In genomic region chr11:73376168-73376802, GRCh38 we compare ENCODE assay signal across 1 cellular context.
TF ChIP-seq lines count a peak whose summit lies in the region.

Gene RELT (plus strand): TSS chr11:73376399. CDS start chr11:73389137, 12,738 bp downstream.

TF ChIP-seq in HepG2, 621 proteins besides CTCF, POLR2A, EP300 and RAD21 (continued from another document and continues in another):
- TF ChIP-seq KIAA2018 (CRISPR knock-in tag; IDR thresholded peaks at IDR 0.05; ENCODE audit: borderline replicate concordance) (no peak), ZBTB20 (CRISPR knock-in tag; IDR thresholded peaks at IDR 0.05; ENCODE audit: borderline replicate concordance, low read depth) (no peak), FOXP4 (CRISPR knock-in tag; IDR thresholded peaks at IDR 0.05) (no peak), AFF4 (CRISPR knock-in tag; IDR thresholded peaks at IDR 0.05) (no peak), IKZF5 (CRISPR knock-in tag; IDR thresholded peaks at IDR 0.05) (peak; percentile 41; the same call in 1 of the 2 replicates), ZNF790 (CRISPR knock-in tag; IDR thresholded peaks at IDR 0.05; ENCODE audit: borderline replicate concordance) (peak; percentile 64; the same call in 1 of the 2 replicates), ELK4 (CRISPR knock-in tag; IDR thresholded peaks at IDR 0.05; ENCODE audit: borderline replicate concordance) (no peak; the same call in 1 of the 2 replicates), ZFY (CRISPR knock-in tag; IDR thresholded peaks at IDR 0.05) (peak; percentile 82; the same call in 1 of the 2 replicates), SUZ12 (IDR thresholded peaks at IDR 0.05; ENCODE audit: low read depth, low read length) (no peak), ETV5 (CRISPR knock-in tag; IDR thresholded peaks at IDR 0.05; ENCODE audit: borderline replicate concordance) (no peak), MATR3 (CRISPR knock-in tag; IDR thresholded peaks at IDR 0.05) (no peak), ZBED4 (CRISPR knock-in tag; IDR thresholded peaks at IDR 0.05; ENCODE audit: borderline replicate concordance) (no peak), MNT (IDR thresholded peaks at IDR 0.05) (no peak), PRPF4 (IDR thresholded peaks at IDR 0.05; ENCODE audit: low read depth, low read length, poor library complexity, severe bottlenecking) (no peak), ZFP41 (CRISPR knock-in tag; IDR thresholded peaks at IDR 0.05; ENCODE audit: borderline replicate concordance) (no peak), ZHX1 (CRISPR knock-in tag; IDR thresholded peaks at IDR 0.05; ENCODE audit: low read depth) (peak; percentile 66; the same call in 1 of the 2 replicates), ZFX (CRISPR knock-in tag; IDR thresholded peaks at IDR 0.05; ENCODE audit: low read depth) (peak; percentile 62), ZNF660 (CRISPR knock-in tag; IDR thresholded peaks at IDR 0.05; ENCODE audit: borderline replicate concordance, low read depth) (no peak), FOXO1 (CRISPR knock-in tag; IDR thresholded peaks at IDR 0.05) (no peak), ZNF143 (CRISPR knock-in tag; IDR thresholded peaks at IDR 0.05) (no peak)
